16 cellular contexts compared by ENCODE assay signal in genomic region chr12:131375972-131376345, GRCh38.
A peak's percentile ranks its signal among the peaks of the same experiment; 100 is the strongest.
DNase-seq lines count a peak whose midpoint lies in the region; ATAC-seq and TF ChIP-seq lines count a peak whose summit lies in the region.
"Had no signal": no experiment of that assay in that cellular context is flagged by ENCODE, and none has a peak within 500 bp of the region (broad histone marks: within the 10 kb centered on the region; RNA-seq: fewer than 3 reads in every experiment).

No MANE protein-coding gene starts in this region.

- no peaks in the 10 kb centered on the region for H3K36me3 Mint-ChIP-seq in chondrocyte (ENCODE audit: low read depth)
- H3K36me3 Mint-ChIP-seq: CD14-positive monocyte; CD8-positive, alpha-beta memory T cell had no signal

- no peak overlapping the region for H3K27ac Mint-ChIP-seq in chondrocyte (ENCODE audit: unreplicated experiment)
- H3K27ac Mint-ChIP-seq: CD14-positive monocyte; CD4-positive, alpha-beta T cell; CD8-positive, alpha-beta memory T cell had no signal

- no peaks in the 10 kb centered on the region for H3K4me1 Mint-ChIP-seq in chondrocyte (ENCODE audit: low read depth)
- H3K4me1 Mint-ChIP-seq: CD14-positive monocyte; CD8-positive, alpha-beta memory T cell had no signal

- peaks cover 0 to 8% (median 0%) of the 10 kb centered on the region in 11 experiments; a peak in 1 of 22 replicates for H4K20me1 ChIP-seq in BLaER1 treated with 17β-estradiol and CSF1 and Interleukin-3, amounts not matched to agents 10 nM and 100 nM

- DNase-seq in chondrocyte (ENCODE audit: low spot score) (peak; percentile 60), islet precursor cell (peak; percentile 37), upper lobe of right lung (peak; percentile 48), D341Med (ENCODE audit: low spot score) (no peak)
- DNase-seq: CD4-positive, alpha-beta T cell; DMS53; DMS79 treated with DMSO at 0.1 percent for 48 hours; GF-D8; GM23248 had no signal

- H3K4me1 ChIP-seq in BLaER1 treated with 17β-estradiol and CSF1 and Interleukin-3, amounts not matched to agents 10 nM and 100 nM = peaks cover 0 to 33% (median 18%) of the 10 kb centered on the region in 10 experiments; a peak in 15 of 20 replicates
- no peaks in the 10 kb centered on the region for H3K4me1 ChIP-seq in upper lobe of right lung

- intact Hi-C loops in upper lobe of right lung (cut with DNase I) = no loop called here

- H3K36me3 ChIP-seq in BLaER1 treated with 17β-estradiol and CSF1 and Interleukin-3, amounts not matched to agents 10 nM and 100 nM = no peaks in the 10 kb centered on the region
- H3K36me3 ChIP-seq in upper lobe of right lung = no peaks in the 10 kb centered on the region

- no peak overlapping the region for H3K4me3 ChIP-seq in BLaER1 treated with 17β-estradiol and CSF1 and Interleukin-3, amounts not matched to agents 10 nM and 100 nM
- no peak overlapping the region for H3K4me3 ChIP-seq in upper lobe of right lung
- H3K4me3 ChIP-seq: GM23248 had no signal

- no peaks in the 10 kb centered on the region for H3K9me3 Mint-ChIP-seq in chondrocyte (ENCODE audit: low read depth)
- H3K9me3 Mint-ChIP-seq: CD14-positive monocyte; CD4-positive, alpha-beta T cell; CD8-positive, alpha-beta memory T cell had no signal

- peak overlapping the region in 8 of 11 experiments; percentile 42 to 80 (median 71); a peak in 16 of 22 replicates for H3K4me2 ChIP-seq in BLaER1 treated with 17β-estradiol and CSF1 and Interleukin-3, amounts not matched to agents 10 nM and 100 nM

- H3K27me3 Mint-ChIP-seq in chondrocyte (ENCODE audit: low read depth) = peaks cover 15% of the 10 kb centered on the region
- H3K27me3 Mint-ChIP-seq: CD8-positive, alpha-beta memory T cell had no signal

- no peak for TF ChIP-seq CTCF in chondrocyte (IDR thresholded peaks at IDR 0.05)
- TF ChIP-seq CTCF in upper lobe of right lung (IDR thresholded peaks at IDR 0.05) = no peak

- ATAC-seq in upper lobe of right lung = no peak
- no peak for ATAC-seq in HG02870 (IDR thresholded peaks at IDR 0.05; ENCODE audit: unreplicated experiment)
- no peak for ATAC-seq in HG03097 (IDR thresholded peaks at IDR 0.05; ENCODE audit: low FRiP score, unreplicated experiment)
- ATAC-seq: HCT116 had no signal

- H3K9ac ChIP-seq in BLaER1 treated with 17β-estradiol and CSF1 and Interleukin-3, amounts not matched to agents 10 nM and 100 nM = no peak overlapping the region
- H3K9ac ChIP-seq: GM23248 had no signal

- no peaks in the 10 kb centered on the region for H3K9me3 ChIP-seq in BLaER1 treated with 17β-estradiol and CSF1 and Interleukin-3, amounts not matched to agents 10 nM and 100 nM (replicated peaks in 1 of 11)
- no peaks in the 10 kb centered on the region for H3K9me3 ChIP-seq in upper lobe of right lung

- H3K4me3 Mint-ChIP-seq in chondrocyte (ENCODE audit: unreplicated experiment) = no peak overlapping the region
- H3K4me3 Mint-ChIP-seq: CD14-positive monocyte; CD4-positive, alpha-beta T cell; CD8-positive, alpha-beta memory T cell; H9 had no signal

- H3K27me3 ChIP-seq in BLaER1 treated with 17β-estradiol and CSF1 and Interleukin-3, amounts not matched to agents 10 nM and 100 nM = no peaks in the 10 kb centered on the region; a peak in 1 of 22 replicates
- H3K27me3 ChIP-seq in upper lobe of right lung = peaks cover 15% of the 10 kb centered on the region

- H3K27ac ChIP-seq in BLaER1 treated with 17β-estradiol and CSF1 and Interleukin-3, amounts not matched to agents 10 nM and 100 nM = no peak overlapping the region
- H3K27ac ChIP-seq in upper lobe of right lung = no peak overlapping the region
- H3K27ac ChIP-seq: GM23248 had no signal
